ENCODE assay signal across 26 cellular contexts in the genomic region with DNA sequence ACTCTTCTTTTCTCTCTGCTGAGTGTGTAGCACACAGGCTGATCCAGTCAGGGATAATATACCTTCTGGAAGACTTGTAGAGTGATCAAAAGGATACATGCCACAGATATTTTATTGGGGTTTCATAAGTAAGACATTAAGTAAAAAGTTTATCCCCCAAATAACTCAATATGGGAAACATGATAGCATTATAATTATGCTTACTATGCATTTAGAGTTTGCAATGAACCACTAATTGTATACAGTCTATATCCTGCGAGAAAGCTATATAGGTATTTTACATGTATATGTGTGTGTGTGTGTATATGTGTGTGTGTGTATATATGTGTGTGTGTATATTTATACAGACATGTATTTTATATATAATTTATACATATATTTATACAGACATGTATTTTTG.
DNase-seq lines count a peak whose midpoint lies in the region; ATAC-seq, FAIRE-seq and TF ChIP-seq lines count a peak whose summit lies in the region.
"Had no signal": no experiment of that assay in that cellular context is flagged by ENCODE, and none has a peak within 500 bp of the region (broad histone marks: within the 10 kb centered on the region; RNA-seq: fewer than 3 reads in every experiment).

No MANE protein-coding gene starts in this region.

- intact Hi-C loops in activated CD4-positive, alpha-beta T cell treated with anti-CD3 and anti-CD28 coated beads, Interleukin-2, amount 10 ng/mL, durations not matched to agents 24 days and 14 days (cut with micrococcal nuclease), result no loop called here
- intact Hi-C loops in activated CD4-positive, alpha-beta T cell treated with anti-CD3 and anti-CD28 coated beads for 36 hours (cut with DNase I, micrococcal nuclease), result no loop called here
- intact Hi-C loops in K562 (cut with micrococcal nuclease) (no loop called here), sciatic nerve (cut with DNase I) (no loop called here)

- no peak overlapping the region for H3K4me3 ChIP-seq in A549
- H3K4me3 ChIP-seq in K562, result no peak overlapping the region
- H3K4me3 ChIP-seq: BLaER1, GM12878 had no signal

- POLR2A ChIA-PET in activated CD4-positive, alpha-beta T cell treated with anti-CD3 and anti-CD28 coated beads for 36 hours (lab: Charles Lee), result no interaction called here
- POLR2A ChIA-PET in A549 (lab: Yijun Ruan, JAX), result no interaction called here
- POLR2A ChIA-PET in K562 (lab: Yijun Ruan, JAX), result interaction anchor here (1.3 kb wide), 1 partner anchor 8 kb away, joined by 3 read pairs; no protein-coding TSS in a partner anchor

- H3K4me3 Mint-ChIP-seq in activated CD4-positive, alpha-beta T cell treated with anti-CD3 and anti-CD28 coated beads, Interleukin-2, amount 10 ng/mL, durations not matched to agents 24 days and 14 days, result no peak overlapping the region
- no peak overlapping the region for H3K4me3 Mint-ChIP-seq in activated CD4-positive, alpha-beta T cell treated with anti-CD3 and anti-CD28 coated beads for 36 hours
- H3K4me3 Mint-ChIP-seq: CD14-positive monocyte; CD4-positive, alpha-beta memory T cell; CD4-positive, CD25-positive, alpha-beta regulatory T cell; CD8-positive, alpha-beta memory T cell had no signal

- H3K4me2 ChIP-seq in A549 (no peak overlapping the region), K562 (ENCODE audit: insufficient read depth, low read length) (no peak overlapping the region)
- H3K4me2 ChIP-seq: BLaER1 had no signal

- no peaks in the 10 kb centered on the region for H3K9me1 ChIP-seq in K562 (ENCODE audit: control insufficient read depth, insufficient read depth, low read length)

- peak; percentile 1 for DNase-seq in activated CD4-positive, alpha-beta T cell treated with anti-CD3 and anti-CD28 coated beads, Interleukin-2, amount 10 ng/mL, durations not matched to agents 24 days and 14 days
- DNase-seq in activated CD4-positive, alpha-beta T cell treated with anti-CD3 and anti-CD28 coated beads for 36 hours, result no peak
- DNase-seq in A549 (ENCODE audit: low read depth in 1 of 2, low spot score in 1 of 2) (no peak), K562 (ENCODE audit: extremely low read depth in 1 of 4, low spot score in 3 of 4) (no peak), sciatic nerve (ENCODE audit: low spot score) (no peak)
- DNase-seq: ACHN; BE2C; C1 segment of cervical spinal cord; CD4-positive, alpha-beta memory T cell; CD4-positive, CD25-positive, alpha-beta regulatory T cell; CD8-positive, alpha-beta memory T cell; COR-L47; DMS 273 treated with DMSO at 0.1 percent for 48 hours; DMS153; DMS53; DMS79; DND-41; EL; GDM1 had no signal

- no peak for FAIRE-seq in A549 (lab: Jason Lieb, UNC)
- no peak for FAIRE-seq in K562 (lab: Jason Lieb, UNC)
- FAIRE-seq: GM12878, GM12892, GM18507 had no signal

- peaks cover 3% of the 10 kb centered on the region for H3K27me3 Mint-ChIP-seq in activated CD4-positive, alpha-beta T cell treated with anti-CD3 and anti-CD28 coated beads, Interleukin-2, amount 10 ng/mL, durations not matched to agents 24 days and 14 days
- H3K27me3 Mint-ChIP-seq in activated CD4-positive, alpha-beta T cell treated with anti-CD3 and anti-CD28 coated beads for 36 hours, result peaks cover 9% of the 10 kb centered on the region

- H4K20me1 ChIP-seq in K562 (replicated peaks; ENCODE audit: control insufficient read depth, insufficient read depth, low read length), result no peaks in the 10 kb centered on the region
- H4K20me1 ChIP-seq: BLaER1 had no signal

- H3K27ac Mint-ChIP-seq in activated CD4-positive, alpha-beta T cell treated with anti-CD3 and anti-CD28 coated beads, Interleukin-2, amount 10 ng/mL, durations not matched to agents 24 days and 14 days, result no peak overlapping the region
- H3K27ac Mint-ChIP-seq in activated CD4-positive, alpha-beta T cell treated with anti-CD3 and anti-CD28 coated beads for 36 hours, result no peak overlapping the region
- H3K27ac Mint-ChIP-seq: CD14-positive monocyte; CD4-positive, alpha-beta memory T cell; CD4-positive, CD25-positive, alpha-beta regulatory T cell; CD8-positive, alpha-beta memory T cell had no signal

- H3K9ac ChIP-seq in K562 (ENCODE audit: insufficient read depth in 1 of 2, low read depth in 2 of 2, low read length in 2 of 2), result no peak overlapping the region
- H3K9ac ChIP-seq: BLaER1 had no signal

- H3K9me3 ChIP-seq in A549 (no peaks in the 10 kb centered on the region), K562 (replicated peaks; ENCODE audit: control insufficient read depth, insufficient read depth, low read depth, low read length) (no peaks in the 10 kb centered on the region)
- H3K9me3 ChIP-seq: BE2C, BLaER1 had no signal

- in situ Hi-C loops in K562 (cut with MboI), result no loop called here

- TF ChIP-seq EP300 in A549 (IDR thresholded peaks at IDR 0.05) (no peak), K562 (IDR thresholded peaks at IDR 0.05; ENCODE audit: low read length) (no peak)

- no peak overlapping the region for H3K27ac ChIP-seq in A549
- H3K27ac ChIP-seq in K562 (ENCODE audit: extremely low read depth, low read depth, low read length), result no peak overlapping the region
- H3K27ac ChIP-seq: 22Rv1, BLaER1 had no signal

- no peak overlapping the region for H2AFZ ChIP-seq in K562 (ENCODE audit: low read depth, low read length)

- CTCF ChIA-PET in activated CD4-positive, alpha-beta T cell treated with anti-CD3 and anti-CD28 coated beads for 36 hours (lab: Charles Lee), result no interaction called here
- CTCF ChIA-PET in A549 (lab: Yijun Ruan, JAX), result interaction anchor here (0.9 kb wide), 1 partner anchor 834 kb away, joined by 3 read pairs; no protein-coding TSS in a partner anchor
- CTCF ChIA-PET in K562 (lab: Yijun Ruan, JAX; ENCODE audit: low intra/inter-chr PET ratio), result no interaction called here

- TF ChIP-seq POLR2A in A549 (IDR thresholded peaks at IDR 0.05; ENCODE audit: low read length), result no peak
- no peak for TF ChIP-seq POLR2A in K562 (conservative IDR thresholded peaks at IDR 0.05)

- H3K36me3 ChIP-seq in K562 (ENCODE audit: control insufficient read depth, insufficient read depth, low read length), result no peaks in the 10 kb centered on the region
- H3K36me3 ChIP-seq: BE2C, BLaER1 had no signal

- H3K36me3 Mint-ChIP-seq in activated CD4-positive, alpha-beta T cell treated with anti-CD3 and anti-CD28 coated beads, Interleukin-2, amount 10 ng/mL, durations not matched to agents 24 days and 14 days (ENCODE audit: low read depth), result no peaks in the 10 kb centered on the region
- H3K36me3 Mint-ChIP-seq in activated CD4-positive, alpha-beta T cell treated with anti-CD3 and anti-CD28 coated beads for 36 hours (ENCODE audit: low read depth), result no peaks in the 10 kb centered on the region
- H3K36me3 Mint-ChIP-seq: CD14-positive monocyte; CD4-positive, alpha-beta memory T cell; CD4-positive, CD25-positive, alpha-beta regulatory T cell; CD8-positive, alpha-beta memory T cell had no signal

- no TSS peak for BruUV-seq in K562 (replicated peaks; lab: Mats Ljungman, UMichigan)

- TF ChIP-seq RAD21 in A549 (conservative IDR thresholded peaks at IDR 0.05 in 1 of 2, IDR thresholded peaks at IDR 0.05 in 1 of 2), result no peak
- no peak for TF ChIP-seq RAD21 in K562 (CRISPR knock-in tag; conservative IDR thresholded peaks at IDR 0.05 in 1 of 2, IDR thresholded peaks at IDR 0.05 in 1 of 2)

- no peaks in the 10 kb centered on the region for H3K4me1 ChIP-seq in A549
- H3K4me1 ChIP-seq in K562 (replicated peaks in 1 of 2; ENCODE audit: control insufficient read depth in 2 of 2, insufficient read depth in 2 of 2, low read length in 2 of 2), result no peaks in the 10 kb centered on the region
- H3K4me1 ChIP-seq: BE2C, BLaER1 had no signal

- no peaks in the 10 kb centered on the region for H3K27me3 ChIP-seq in K562 (ENCODE audit: control insufficient read depth in 2 of 2, insufficient read depth in 2 of 2, low read length in 2 of 2)
- H3K27me3 ChIP-seq: BE2C, BLaER1 had no signal

- TF ChIP-seq CTCF in A549 (IDR thresholded peaks at IDR 0.05), result no peak
- TF ChIP-seq CTCF in K562 (IDR thresholded peaks at IDR 0.05 in 2 of 3, conservative IDR thresholded peaks at IDR 0.05 in 1 of 3; ENCODE audit: insufficient read depth in 2 of 3, low read depth in 1 of 3, low read length in 3 of 3), result no peak

- no peaks in the 10 kb centered on the region for H3K9me3 Mint-ChIP-seq in activated CD4-positive, alpha-beta T cell treated with anti-CD3 and anti-CD28 coated beads, Interleukin-2, amount 10 ng/mL, durations not matched to agents 24 days and 14 days
- H3K9me3 Mint-ChIP-seq in activated CD4-positive, alpha-beta T cell treated with anti-CD3 and anti-CD28 coated beads for 36 hours (ENCODE audit: low read depth), result no peaks in the 10 kb centered on the region
- H3K9me3 Mint-ChIP-seq: CD14-positive monocyte had no signal

- H3K79me2 ChIP-seq in K562 (ENCODE audit: control insufficient read depth, insufficient read depth, low read length), result no peaks in the 10 kb centered on the region

- no peaks in the 10 kb centered on the region for H3K4me1 Mint-ChIP-seq in activated CD4-positive, alpha-beta T cell treated with anti-CD3 and anti-CD28 coated beads, Interleukin-2, amount 10 ng/mL, durations not matched to agents 24 days and 14 days
- H3K4me1 Mint-ChIP-seq in activated CD4-positive, alpha-beta T cell treated with anti-CD3 and anti-CD28 coated beads for 36 hours, result no peaks in the 10 kb centered on the region
- H3K4me1 Mint-ChIP-seq: CD14-positive monocyte; CD4-positive, alpha-beta memory T cell; CD4-positive, CD25-positive, alpha-beta regulatory T cell; CD8-positive, alpha-beta memory T cell had no signal

- ATAC-seq in activated CD4-positive, alpha-beta T cell treated with anti-CD3 and anti-CD28 coated beads for 36 hours, result no peak
- ATAC-seq in A549, result no peak
- no peak for ATAC-seq in K562
- no peak for ATAC-seq in sciatic nerve
- no peak for ATAC-seq in GM19397 (IDR thresholded peaks at IDR 0.05; ENCODE audit: unreplicated experiment)
- ATAC-seq: GM12878 had no signal

- WGBS in A549 (ENCODE audit: missing lambda C conversion rate), result 4% methylated on average over 1 of the region's 1 CpG
- WGBS in K562 (ENCODE audit: insufficient coverage, low coverage, missing lambda C conversion rate), result 14% methylated on average over 1 of the region's 1 CpG

TF ChIP-seq in A549, 52 proteins besides CTCF, POLR2A, EP300 and RAD21:
- TF ChIP-seq CHD2 (IDR thresholded peaks at IDR 0.05; ENCODE audit: low read length, partially characterized antibody) (no peak), NFE2L2 (conservative IDR thresholded peaks at IDR 0.05; ENCODE audit: low read length) (no peak), MAFK (IDR thresholded peaks at IDR 0.05; ENCODE audit: partially characterized antibody) (peak; percentile 56), TP53 (CRISPR knock-in tag; IDR thresholded peaks at IDR 0.05) (no peak), ZC3H11A (IDR thresholded peaks at IDR 0.05) (no peak)
